ENCODE assay signal across 18 cellular contexts in genomic region chr1:94714152-94714551, GRCh38.
A peak's percentile ranks its signal among the peaks of the same experiment; 100 is the strongest.
DNase-seq lines count a peak whose midpoint lies in the region; ATAC-seq, FAIRE-seq and TF ChIP-seq lines count a peak whose summit lies in the region.
"Had no signal": no experiment of that assay in that cellular context is flagged by ENCODE, and none has a peak within 500 bp of the region (broad histone marks: within the 10 kb centered on the region; RNA-seq: fewer than 3 reads in every experiment).

No MANE protein-coding gene starts in this region.

- H3K4me1 Mint-ChIP-seq in osteocyte (ENCODE audit: unreplicated experiment) = peaks cover 15% of the 10 kb centered on the region

- no peak overlapping the region for H2BK12ac ChIP-seq in H1 (ENCODE audit: low read depth, low read length)

- H3K4me2 ChIP-seq in A549 (peak overlapping the region; percentile 30; the same call in 2 of the 3 replicates), H1 (ENCODE audit: insufficient read depth in 1 of 2, low read depth in 2 of 2, low read length in 2 of 2) (no peak overlapping the region)

- no peak overlapping the region for H2BK15ac ChIP-seq in H1 (ENCODE audit: low read length)

- H3K36me3 Mint-ChIP-seq in osteocyte (ENCODE audit: unreplicated experiment) = peaks cover 2% of the 10 kb centered on the region

- no peaks in the 10 kb centered on the region for H3K27me3 Mint-ChIP-seq in osteocyte (ENCODE audit: unreplicated experiment)
- H3K27me3 Mint-ChIP-seq: CD4-positive, alpha-beta T cell had no signal

- no peak overlapping the region for H2AFZ ChIP-seq in H1 (ENCODE audit: low read length)

- no peaks in the 10 kb centered on the region for H3K79me2 ChIP-seq in H1 (ENCODE audit: control insufficient read depth in 1 of 2, insufficient read depth in 2 of 2, low read length in 2 of 2)

- no peak overlapping the region for H3K4ac ChIP-seq in H1 (replicated peaks; ENCODE audit: insufficient read length, low read depth, low read length)

- H3K9ac ChIP-seq in HUES64 (ENCODE audit: low read depth, low read length) = no peak overlapping the region
- H3K9ac ChIP-seq in H1 (replicated peaks in 1 of 4; ENCODE audit: extremely low read depth in 1 of 4, low read depth in 3 of 4, low read length in 3 of 4) = no peak overlapping the region

- no peak for TF ChIP-seq POLR2A in A549 (IDR thresholded peaks at IDR 0.05; ENCODE audit: low read length)
- TF ChIP-seq POLR2A in H1 (IDR thresholded peaks at IDR 0.05; ENCODE audit: control extremely low read depth in 1 of 2, low read depth in 2 of 2, low read length in 2 of 2) = no peak
- no peak for TF ChIP-seq POLR2A in erythroblast (IDR thresholded peaks at IDR 0.05; ENCODE audit: low read length)

- no peak overlapping the region for H4K5ac ChIP-seq in H1 (ENCODE audit: insufficient read length, low read depth, low read length)

- POLR2A ChIA-PET in A549 (lab: Yijun Ruan, JAX) = interaction anchor here (1.0 kb wide), 1 partner anchor 22 kb away, joined by 3 read pairs; no protein-coding TSS in a partner anchor
- POLR2A ChIA-PET in H1 (lab: Charles Lee; ENCODE audit: partially characterized antibody) = interaction anchor here (1.0 to 1.3 kb wide), 2 partner anchors 15 to 58 kb away, joined by 3 read pairs; no protein-coding TSS in a partner anchor

- H3K14ac ChIP-seq in H1 (ENCODE audit: insufficient read length) = no peak overlapping the region

- H3K4me3 Mint-ChIP-seq in osteocyte (ENCODE audit: unreplicated experiment) = no peak overlapping the region
- H3K4me3 Mint-ChIP-seq: CD4-positive, alpha-beta T cell had no signal

- peak overlapping the region; percentile 69; the same call in 1 of the 2 replicates for H2BK20ac ChIP-seq in H1 (ENCODE audit: low read length)

- peaks cover 20% of the 10 kb centered on the region for H3K4me1 ChIP-seq in A549
- peaks cover 11% of the 10 kb centered on the region for H3K4me1 ChIP-seq in HUES64 (ENCODE audit: insufficient read depth, low read length)
- H3K4me1 ChIP-seq in H1 (replicated peaks in 1 of 4; ENCODE audit: control insufficient read depth in 3 of 4, insufficient read depth in 4 of 4, low read length in 3 of 4) = peaks cover 0 to 11% (median 3%) of the 10 kb centered on the region in 4 experiments; a peak in 2 of 7 replicates

- no peaks in the 10 kb centered on the region for H3K27me3 ChIP-seq in HUES64 (ENCODE audit: insufficient read depth, low read length)
- H3K27me3 ChIP-seq in H1 (replicated peaks in 1 of 4; ENCODE audit: control insufficient read depth in 3 of 4, extremely low read depth in 1 of 4, insufficient read depth in 3 of 4, low read length in 3 of 4) = no peaks in the 10 kb centered on the region

- H4K91ac ChIP-seq in H1 (replicated peaks; ENCODE audit: insufficient read length, low read length) = no peak overlapping the region

- no peak overlapping the region for H3K4me3 ChIP-seq in A549
- no peak overlapping the region for H3K4me3 ChIP-seq in HUES64 (ENCODE audit: low read length)
- no peak overlapping the region for H3K4me3 ChIP-seq in H1 (ENCODE audit: extremely low read depth in 1 of 4, insufficient read depth in 2 of 4, low read depth in 3 of 4, low read length in 4 of 4)

- no peaks in the 10 kb centered on the region for H3K23me2 ChIP-seq in H1 (ENCODE audit: low read depth, low read length)

- H3K27ac ChIP-seq in A549 = peak overlapping the region; percentile 53 to 84
- H3K27ac ChIP-seq in HUES64 (ENCODE audit: low read depth, low read length) = peak overlapping the region; percentile 45
- no peak overlapping the region for H3K27ac ChIP-seq in H1 (ENCODE audit: low read depth, low read length)

- no peak overlapping the region for H4K8ac ChIP-seq in H1 (ENCODE audit: extremely low read depth, insufficient read depth, low read length)

- no peak overlapping the region for H2AK5ac ChIP-seq in H1 (ENCODE audit: low read depth, low read length)

- no peak for TF ChIP-seq RAD21 in A549 (conservative IDR thresholded peaks at IDR 0.05 in 1 of 2, IDR thresholded peaks at IDR 0.05 in 1 of 2)
- peak; percentile 1 to 4; a peak in 1 of 4 replicates for TF ChIP-seq RAD21 in H1 (IDR thresholded peaks at IDR 0.05 in 1 of 2, conservative IDR thresholded peaks at IDR 0.05 in 1 of 2; ENCODE audit: low read depth in 2 of 2, low read length in 2 of 2)

- H3K9me3 Mint-ChIP-seq in osteocyte (ENCODE audit: unreplicated experiment) = peaks cover 3% of the 10 kb centered on the region
- H3K9me3 Mint-ChIP-seq: CD4-positive, alpha-beta T cell had no signal

- H3K56ac ChIP-seq in H1 (replicated peaks; ENCODE audit: insufficient read length, low read depth, low read length) = no peak overlapping the region

- DNase-seq in A549 (ENCODE audit: low read depth in 1 of 2, low spot score in 1 of 2) (no peak), H1 (ENCODE audit: low read depth in 1 of 2, low spot score in 2 of 2) (no peak), osteocyte (ENCODE audit: extremely low spot score, unreplicated experiment) (no peak), frontal cortex (ENCODE audit: low spot score in 2 of 2) (no peak), Ammon's horn (ENCODE audit: low spot score) (no peak), NCI-H774 (lab: John Stamatoyannopoulos, UW) (no peak), erythroblast (lab: John Stamatoyannopoulos, UW) (no peak)
- DNase-seq: activated CD4-positive, CD25-positive, alpha-beta regulatory T cell treated with anti-CD3 and anti-CD28 coated beads, Interleukin-2, amount 50 U/mL, for 72 hours; activated gamma-delta T cell; CD4-positive, alpha-beta T cell; DMS79 treated with DMSO at 0.1 percent for 48 hours; NCI-H1436; NCI-H345; stimulated activated CD4-positive, alpha-beta T cell treated with anti-CD3 and anti-CD28 coated beads, Interleukin-4, amount 100 ng/mL, for 4 hours had no signal

- peak overlapping the region; percentile 60; the same call in 1 of the 2 replicates for H2BK5ac ChIP-seq in H1 (ENCODE audit: low read depth, low read length)

- H3K27ac Mint-ChIP-seq in osteocyte (ENCODE audit: unreplicated experiment) = peak overlapping the region; percentile 35
- H3K27ac Mint-ChIP-seq: CD4-positive, alpha-beta T cell had no signal

- H3K9me3 ChIP-seq in A549 (no peaks in the 10 kb centered on the region), HUES64 (ENCODE audit: insufficient read depth, low read depth, low read length) (no peaks in the 10 kb centered on the region), H1 (ENCODE audit: insufficient read depth in 2 of 2, low read depth in 1 of 2, low read length in 1 of 2) (no peaks in the 10 kb centered on the region)

- FAIRE-seq in A549 (lab: Jason Lieb, UNC) (no peak), H1 (lab: Jason Lieb, UNC) (no peak), frontal cortex (lab: Jason Lieb, UNC) (no peak)
- FAIRE-seq: colon, GM18507, kidney had no signal

- no peak for TF ChIP-seq CTCF in A549 (IDR thresholded peaks at IDR 0.05)
- no peak for TF ChIP-seq CTCF in H1 (IDR thresholded peaks at IDR 0.05; ENCODE audit: control extremely low read depth in 1 of 3, insufficient read depth in 1 of 3, low read depth in 1 of 3, low read length in 3 of 3)
- TF ChIP-seq CTCF in osteocyte (IDR thresholded peaks at IDR 0.05) = no peak

- 97% methylated on average over 5 of the region's 5 CpGs for WGBS in A549 (ENCODE audit: missing lambda C conversion rate)
- 88% methylated on average over 5 of the region's 5 CpGs for WGBS in HUES64
- WGBS in H1 (ENCODE audit: extremely low coverage in 1 of 2, insufficient coverage in 1 of 2, insufficient read length in 1 of 2, insufficient replicate concordance in 2 of 2, low coverage in 1 of 2, low lambda C conversion rate in 2 of 2, missing lambda C conversion rate in 1 of 2), 2 experiments = 81% methylated on average over 5 of the region's 5 CpGs; no CpG with 5 or more reads in 1 of the 2 experiments

- H3K36me3 ChIP-seq in HUES64 (ENCODE audit: insufficient read depth, low read length) (no peaks in the 10 kb centered on the region), H1 (ENCODE audit: control insufficient read depth in 2 of 4, insufficient read depth in 4 of 4, low read length in 3 of 4) (no peaks in the 10 kb centered on the region)

- H3K18ac ChIP-seq in H1 (ENCODE audit: extremely low read depth, low read length) = 0 out of 2 replicates have a peak overlapping the region, but pooled peaks have one; percentile 21

- no peaks in the 10 kb centered on the region for H3K79me1 ChIP-seq in H1 (ENCODE audit: low read depth, low read length)

- peak in 1 of 2 experiments; percentile 34; a peak in 1 of 6 replicates for ATAC-seq in A549

- TF ChIP-seq EP300 in A549 (IDR thresholded peaks at IDR 0.05) (no peak), H1 (IDR thresholded peaks at IDR 0.05; ENCODE audit: borderline replicate concordance in 1 of 2, low read depth in 2 of 2, low read length in 2 of 2) (no peak)

- no peak overlapping the region for H3K23ac ChIP-seq in H1 (ENCODE audit: insufficient read length)

- no peaks in the 10 kb centered on the region for H4K20me1 ChIP-seq in H1 (replicated peaks in 1 of 2; ENCODE audit: control insufficient read depth in 1 of 2, insufficient read depth in 2 of 2, low read length in 2 of 2)

- H2BK120ac ChIP-seq in H1 (replicated peaks; ENCODE audit: low read depth, low read length) = no peak overlapping the region

- CTCF ChIA-PET in A549 (lab: Yijun Ruan, JAX) (interaction anchor here (2.2 kb wide), 1 partner anchor 16 kb away, joined by 9 read pairs; no protein-coding TSS in a partner anchor), H1 (lab: Charles Lee; ENCODE audit: partially characterized antibody) (interaction anchor here (0.6 to 3.5 kb wide), 12 partner anchors 9 to 196 kb away, joined by 3 to 20 read pairs (median 4); no protein-coding TSS in a partner anchor)

TF ChIP-seq in A549, 52 proteins besides CTCF, POLR2A, EP300 and RAD21 (continues in another document):
- no peak for TF ChIP-seq MAZ (IDR thresholded peaks at IDR 0.05; ENCODE audit: borderline replicate concordance, low read depth, low read length)
- TF ChIP-seq GATA3 (IDR thresholded peaks at IDR 0.05; ENCODE audit: borderline replicate concordance) = no peak
- TF ChIP-seq EHF (CRISPR knock-in tag; IDR thresholded peaks at IDR 0.05) = no peak
- TF ChIP-seq FOSL2 (IDR thresholded peaks at IDR 0.05) = no peak
- TF ChIP-seq FOSL2 (CRISPR knock-in tag; IDR thresholded peaks at IDR 0.05) = no peak
- TF ChIP-seq JUN (IDR thresholded peaks at IDR 0.05) = no peak
- TF ChIP-seq EHMT2 (IDR thresholded peaks at IDR 0.05; ENCODE audit: low read depth) = no peak
- no peak for TF ChIP-seq JUNB (IDR thresholded peaks at IDR 0.05)
- no peak for TF ChIP-seq NFE2L2 (conservative IDR thresholded peaks at IDR 0.05; ENCODE audit: low read length)

TF ChIP-seq in H1, 55 proteins besides CTCF, POLR2A, EP300 and RAD21 (continues in another document):
- TF ChIP-seq KDM4A (IDR thresholded peaks at IDR 0.05; ENCODE audit: low read depth, low read length, severe bottlenecking) = no peak

Comparison
In these comparisons a context has a peak if more than half of its experiments do, and no peak if none do; other contexts are left out.
1. Of the 18 proteins assayed by ChIP-seq in both H1 and A549: peak only in H1: RAD21; only in A549: none; in both: none; in neither: 17.